In genomic region chrX:18574591-18574990, GRCh38 we compare ENCODE assay signal across 10 cellular contexts.
DNase-seq lines count a peak whose midpoint lies in the region; ATAC-seq, FAIRE-seq and TF ChIP-seq lines count a peak whose summit lies in the region.
"Had no signal": no experiment of that assay in that cellular context is flagged by ENCODE, and none has a peak within 500 bp of the region (broad histone marks: within the 10 kb centered on the region; RNA-seq: fewer than 3 reads in every experiment).

No MANE protein-coding gene starts in this region.

- WGBS in lung, 2 donors = 82 to 88% methylated on average over 3 of the region's 3 CpGs
- 69 to 87% methylated on average over 3 of the region's 3 CpGs for WGBS in testis, 2 donors

- peaks cover 2 to 6% of the 10 kb centered on the region in 2 donors for H3K4me1 ChIP-seq in lung (ENCODE audit: control insufficient read depth in 2 of 2, insufficient read depth in 2 of 2, low read length in 2 of 2)
- H3K4me1 ChIP-seq in testis = no peaks in the 10 kb centered on the region
- H3K4me1 ChIP-seq: vagina had no signal

- peak; percentile 21 for DNase-seq in AG09309 (ENCODE audit: low read depth)
- peak; percentile 1 for DNase-seq in HTR-8/SVneo (ENCODE audit: insufficient read length, low spot score)
- DNase-seq in cerebellum (ENCODE audit: low spot score) = peak; percentile 2
- no peak for DNase-seq in lung (ENCODE audit: low spot score)
- no peak for DNase-seq in testis
- DNase-seq in hippocampal formation (lab: John Stamatoyannopoulos, UW) = no peak
- no peak for DNase-seq in NOMO-1 (lab: John Stamatoyannopoulos, UW; ENCODE audit: unreplicated experiment in 2 of 2)
- DNase-seq in activated T-cell treated with anti-CD3 and anti-CD28 coated beads, Interleukin-2, amount 50 U/mL, for 4 hours = no peak

- H3K36me3 ChIP-seq in lung (ENCODE audit: control insufficient read depth in 2 of 2, insufficient read depth in 2 of 2, low read length in 2 of 2) = no peaks in the 10 kb centered on the region
- H3K36me3 ChIP-seq in testis (ENCODE audit: low read depth, missing control alignments) = no peaks in the 10 kb centered on the region
- H3K36me3 ChIP-seq: vagina had no signal

- no peak for FAIRE-seq in HTR-8/SVneo (lab: Jason Lieb, UNC)

- no peak for TF ChIP-seq POLR2A in testis (IDR thresholded peaks at IDR 0.05)

- intact Hi-C loops in testis (cut with DNase I; ENCODE audit: low total_unique reads) = no loop called here

- TF ChIP-seq CTCF in AG09309 (IDR thresholded peaks at IDR 0.05; ENCODE audit: control insufficient read depth, insufficient read depth, low read depth, low read length, missing control alignments) (no peak), lung (IDR thresholded peaks at IDR 0.05; ENCODE audit: control extremely low read depth, extremely low read depth) (no peak), testis (IDR thresholded peaks at IDR 0.05) (no peak)

- H3K36me3 Mint-ChIP-seq in activated T-cell treated with anti-CD3 and anti-CD28 coated beads, Interleukin-2, amount 50 U/mL, for 4 hours (ENCODE audit: insufficient read depth) = peaks cover 6% of the 10 kb centered on the region

- peak; percentile 34 for ATAC-seq in lung (ENCODE audit: insufficient read depth, low FRiP score)
- no peak for ATAC-seq in activated T-cell treated with anti-CD3 and anti-CD28 coated beads, Interleukin-2, amount 50 U/mL, for 4 hours

- no peaks in the 10 kb centered on the region for H3K9me3 ChIP-seq in lung (ENCODE audit: control insufficient read depth in 2 of 2, insufficient read depth in 1 of 2, low read length in 1 of 2)
- no peaks in the 10 kb centered on the region for H3K9me3 ChIP-seq in testis
- H3K9me3 ChIP-seq: vagina had no signal

- H3K27me3 ChIP-seq in lung (ENCODE audit: control insufficient read depth, insufficient read depth) (no peaks in the 10 kb centered on the region), testis (no peaks in the 10 kb centered on the region)
- H3K27me3 ChIP-seq: vagina had no signal

- H3K27me3 Mint-ChIP-seq in activated T-cell treated with anti-CD3 and anti-CD28 coated beads, Interleukin-2, amount 50 U/mL, for 4 hours (ENCODE audit: low read depth) = no peaks in the 10 kb centered on the region
- H3K27me3 Mint-ChIP-seq: central memory CD8-positive, alpha-beta T cell had no signal

- no peaks in the 10 kb centered on the region for H3K4me1 Mint-ChIP-seq in activated T-cell treated with anti-CD3 and anti-CD28 coated beads, Interleukin-2, amount 50 U/mL, for 4 hours (ENCODE audit: low read depth)
- H3K4me1 Mint-ChIP-seq: central memory CD8-positive, alpha-beta T cell had no signal

- H3K27ac ChIP-seq in lung (ENCODE audit: low read depth in 1 of 2, low read length in 1 of 2) (no peak overlapping the region), testis (no peak overlapping the region)
- H3K27ac ChIP-seq: vagina had no signal

- H3K4me3 ChIP-seq in AG09309 (ENCODE audit: control insufficient read depth, low read depth, low read length) (no peak overlapping the region), lung (no peak overlapping the region), testis (no peak overlapping the region)
- H3K4me3 ChIP-seq: vagina had no signal

- H3K9me3 Mint-ChIP-seq in activated T-cell treated with anti-CD3 and anti-CD28 coated beads, Interleukin-2, amount 50 U/mL, for 4 hours = no peaks in the 10 kb centered on the region
- H3K9me3 Mint-ChIP-seq: central memory CD8-positive, alpha-beta T cell had no signal

- H3K4me3 Mint-ChIP-seq in activated T-cell treated with anti-CD3 and anti-CD28 coated beads, Interleukin-2, amount 50 U/mL, for 4 hours = no peak overlapping the region
- H3K4me3 Mint-ChIP-seq: central memory CD8-positive, alpha-beta T cell had no signal

Comparison
In these comparisons a context has a peak if more than half of its experiments do, and no peak if none do; other contexts are left out.
1. DNase-seq: peak in AG09309 (single experiment), HTR-8/SVneo (single experiment) and cerebellum (single experiment); none in lung (single experiment), testis (single experiment), hippocampal formation (0 of 2), NOMO-1 (0 of 2) and activated T-cell treated with anti-CD3 and anti-CD28 coated beads, Interleukin-2, amount 50 U/mL, for 4 hours (single experiment).